8 cellular contexts compared by ENCODE assay signal in genomic region chr20:23723659-23724307, GRCh38. TPM values are rescaled to one million over a fixed set of nuclear protein-coding genes. Genes with fewer than 3 reads are reported as not detected.
DNase-seq lines count a peak whose midpoint lies in the region; ATAC-seq and TF ChIP-seq lines count a peak whose summit lies in the region.
"Not testable (repeated sequence)": the region's sequence is repeated elsewhere in the genome, so short reads cannot be mapped to it uniquely, and the experiment has no call there.

No MANE protein-coding gene starts in this region.

- H3K4me3 Mint-ChIP-seq in activated naive CD8-positive, alpha-beta T cell treated with anti-CD3 and anti-CD28 coated beads, Interleukin-2, amount 50 U/mL, for 24 hours; nephron: not testable (repeated sequence)

- ATAC-seq in activated naive CD8-positive, alpha-beta T cell treated with anti-CD3 and anti-CD28 coated beads, Interleukin-2, amount 50 U/mL, for 24 hours, result peak; percentile 68
- ATAC-seq in upper lobe of right lung, result peak; percentile 93

- not testable (repeated sequence) for H3K4me1 Mint-ChIP-seq in activated naive CD8-positive, alpha-beta T cell treated with anti-CD3 and anti-CD28 coated beads, Interleukin-2, amount 50 U/mL, for 24 hours; nephron

- not testable (repeated sequence) for H3K36me3 Mint-ChIP-seq in activated naive CD8-positive, alpha-beta T cell treated with anti-CD3 and anti-CD28 coated beads, Interleukin-2, amount 50 U/mL, for 24 hours (ENCODE audit: low read depth); nephron (ENCODE audit: low read depth)

- peaks cover 12% of the 10 kb centered on the region for H3K27me3 Mint-ChIP-seq in activated naive CD8-positive, alpha-beta T cell treated with anti-CD3 and anti-CD28 coated beads, Interleukin-2, amount 50 U/mL, for 24 hours
- not testable (repeated sequence) for H3K27me3 Mint-ChIP-seq in nephron (ENCODE audit: low read depth)

- H3K36me3 ChIP-seq in SJCRH30, upper lobe of right lung: not testable (repeated sequence)

- not testable (repeated sequence) for DNase-seq in GM12864 (ENCODE audit: low read depth); LNCaP clone FGC (ENCODE audit: low read depth); upper lobe of right lung
- peak; percentile 6 for DNase-seq in HCEC 1CT
- peak; percentile 46 to 47 for DNase-seq in SJCRH30
- peak; percentile 26 for DNase-seq in activated naive CD8-positive, alpha-beta T cell treated with anti-CD3 and anti-CD28 coated beads, Interleukin-2, amount 50 U/mL, for 24 hours
- DNase-seq in glomerular visceral epithelial cell (ENCODE audit: extremely low spot score), result peak; percentile 33

- H3K27ac Mint-ChIP-seq in activated naive CD8-positive, alpha-beta T cell treated with anti-CD3 and anti-CD28 coated beads, Interleukin-2, amount 50 U/mL, for 24 hours; nephron: not testable (repeated sequence)

- not testable (repeated sequence) for H3K27ac ChIP-seq in SJCRH30, upper lobe of right lung

- H3K27me3 ChIP-seq in SJCRH30, upper lobe of right lung: not testable (repeated sequence)

- H3K4me3 ChIP-seq in GM12864 (ENCODE audit: low read depth, low read length); LNCaP clone FGC (ENCODE audit: low read depth, low read length); SJCRH30; upper lobe of right lung: not testable (repeated sequence)

- intact Hi-C loops in upper lobe of right lung (cut with DNase I), result not testable (repeated sequence)

- not testable (repeated sequence) for H3K4me1 ChIP-seq in SJCRH30, upper lobe of right lung

- peak; percentile 60 for TF ChIP-seq CTCF in GM12864 (IDR thresholded peaks at IDR 0.05; ENCODE audit: low read depth, low read length, missing control alignments)
- peak; percentile 57 for TF ChIP-seq CTCF in LNCaP clone FGC (IDR thresholded peaks at IDR 0.05; ENCODE audit: control insufficient read depth, extremely low read depth, insufficient read depth)
- TF ChIP-seq CTCF in nephron (IDR thresholded peaks at IDR 0.05; ENCODE audit: unreplicated experiment in 3 of 3), result peak; percentile 29 to 57 (median 38)
- peak; percentile 54 for TF ChIP-seq CTCF in upper lobe of right lung (IDR thresholded peaks at IDR 0.05)

- not testable (repeated sequence) for H3K9me3 ChIP-seq in SJCRH30 (replicated peaks); upper lobe of right lung

- H3K9me3 Mint-ChIP-seq in activated naive CD8-positive, alpha-beta T cell treated with anti-CD3 and anti-CD28 coated beads, Interleukin-2, amount 50 U/mL, for 24 hours; nephron: not testable (repeated sequence)

RNA-seq across cellular contexts. Expression of gene CST1, which starts 27.0 kb away (rescaled TPM):
- total RNA-seq in SJCRH30 (2014; rRNA removed; shearing (Covaris generic)), result not detected in 2 replicates
- total RNA-seq in upper lobe of right lung, result not detected

RNA-seq across cellular contexts. Expression of gene CST4, which starts 34.9 kb away (rescaled TPM):
- not detected in 2 replicates for total RNA-seq in SJCRH30 (2014; rRNA removed; shearing (Covaris generic))
- not detected for total RNA-seq in upper lobe of right lung
